ENCODE assay signal across 1 cellular context in genomic region chr4:89054627-89055026, GRCh38.
TF ChIP-seq lines count a peak whose summit lies in the region.

No MANE protein-coding gene starts in this region.

TF ChIP-seq in endothelial cell of umbilical vein, 7 proteins besides CTCF, POLR2A, EP300 and RAD21:
- TF ChIP-seq MAX (IDR thresholded peaks at IDR 0.05; ENCODE audit: insufficient read depth, insufficient read length) (no peak), JUN (IDR thresholded peaks at IDR 0.05; ENCODE audit: borderline replicate concordance, insufficient read depth, insufficient read length, low read depth) (no peak), MYC (IDR thresholded peaks at IDR 0.05; ENCODE audit: low read depth, low read length) (no peak), EZH2 (IDR thresholded peaks at IDR 0.05; ENCODE audit: borderline replicate concordance, low read depth, low read length, severe bottlenecking) (no peak), FOS (IDR thresholded peaks at IDR 0.05; ENCODE audit: borderline replicate concordance, insufficient read depth, low read length) (no peak), POLR2AphosphoS5 (IDR thresholded peaks at IDR 0.05; ENCODE audit: insufficient read depth, low read depth, low read length) (no peak), GATA2 (IDR thresholded peaks at IDR 0.05; ENCODE audit: insufficient read depth, insufficient read length, low read depth, low read length) (no peak)
